ENCODE assay signal across 20 cellular contexts in the genomic region with DNA sequence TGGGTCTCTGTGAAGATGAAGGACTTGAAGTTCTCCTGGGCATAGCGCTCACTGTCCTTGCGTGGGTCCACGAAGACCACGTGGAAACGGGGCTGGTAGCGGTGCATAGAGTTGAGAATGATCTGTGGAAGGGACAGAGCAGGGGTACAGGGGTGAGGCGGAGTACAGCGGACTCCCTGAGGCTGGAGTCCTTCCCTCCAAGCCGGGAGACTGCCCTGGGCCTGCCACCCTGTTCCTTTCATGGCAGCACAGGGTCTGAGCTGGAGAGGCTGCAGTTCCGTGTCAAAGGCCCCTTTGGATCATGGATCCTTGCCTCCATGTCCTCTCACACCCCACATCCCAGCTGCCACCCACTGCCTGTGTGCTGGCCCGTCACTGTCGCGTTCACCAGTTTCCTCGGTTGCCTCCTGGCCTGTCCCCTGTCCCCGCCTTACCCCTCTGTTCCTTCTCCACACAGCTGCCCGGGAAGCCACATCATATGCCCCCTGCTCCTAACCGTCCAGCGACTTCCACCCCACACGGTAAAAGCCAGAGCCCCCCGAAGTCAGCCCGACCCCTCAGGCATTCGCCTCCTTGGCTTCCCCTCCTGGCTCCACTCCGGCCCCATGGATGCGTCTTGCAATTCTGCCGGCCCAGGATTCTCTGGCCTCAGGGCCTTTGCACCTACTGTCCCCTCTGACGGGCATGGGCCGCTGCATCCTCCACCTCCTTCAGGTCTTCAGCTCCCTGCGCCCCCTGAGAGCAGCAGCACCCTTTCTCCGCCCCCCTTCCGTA. TPM values are rescaled to one million over a fixed set of nuclear protein-coding genes. Genes with fewer than 3 reads are reported as not detected.
DNase-seq lines count a peak whose midpoint lies in the region; ATAC-seq and TF ChIP-seq lines count a peak whose summit lies in the region.
"Had no signal": no experiment of that assay in that cellular context is flagged by ENCODE, and none has a peak within 500 bp of the region (broad histone marks: within the 10 kb centered on the region; RNA-seq: fewer than 3 reads in every experiment).

No MANE protein-coding gene starts in this region.

- intact Hi-C loops in right cardiac atrium (cut with DNase I) (no loop called here), Right ventricle myocardium superior (cut with DNase I) (no loop called here), natural killer cell (cut with micrococcal nuclease) (loop anchor here (10.0 kb wide), 1 partner anchor 82 kb away; no protein-coding TSS in a partner anchor), esophagus squamous epithelium (cut with DNase I) (no loop called here)

- H3K4me1 ChIP-seq in right cardiac atrium (ENCODE audit: control insufficient read depth, insufficient read depth, low read length) (peaks cover 2% of the 10 kb centered on the region), endodermal cell (ENCODE audit: control insufficient read depth, insufficient read depth, low read length) (peaks cover 8% of the 10 kb centered on the region), esophagus squamous epithelium (peaks cover 14 to 32% (median 18%) of the 10 kb centered on the region in 3 donors)

- H3K4me1 Mint-ChIP-seq in endodermal cell (peaks cover 7% of the 10 kb centered on the region), natural killer cell (peaks cover 5 to 13% of the 10 kb centered on the region in 2 donors)
- peaks cover 13% of the 10 kb centered on the region for H3K4me1 Mint-ChIP-seq in stimulated activated effector memory CD8-positive, alpha-beta T cell treated with anti-CD3 and anti-CD28 coated beads, Interleukin-12 subunit alpha, Interleukin-12 subunit beta, amount 100 ng/mL, for 72 hours

- WGBS in right cardiac atrium, result 91% methylated on average over 30 of the region's 30 CpGs
- WGBS in endodermal cell (ENCODE audit: insufficient coverage in 1 of 2, insufficient read length in 1 of 2), 2 experiments, result 91% methylated on average over 21 to 30 of the region's 30 CpGs
- 87 to 88% methylated on average over 21 to 27 of the region's 30 CpGs for WGBS in esophagus squamous epithelium, 2 donors

- no peak overlapping the region for H3K27ac Mint-ChIP-seq in endodermal cell
- H3K27ac Mint-ChIP-seq in natural killer cell, result peak overlapping the region in 1 of 2 donors; percentile 38
- H3K27ac Mint-ChIP-seq in stimulated activated effector memory CD8-positive, alpha-beta T cell treated with anti-CD3 and anti-CD28 coated beads, Interleukin-12 subunit alpha, Interleukin-12 subunit beta, amount 100 ng/mL, for 72 hours, result no peak overlapping the region
- H3K27ac Mint-ChIP-seq: activated naive CD4-positive, alpha-beta T cell treated with anti-CD3 and anti-CD28 coated beads, Interleukin-2, amount 50 U/mL, for 24 hours had no signal

- H3K36me3 Mint-ChIP-seq in endodermal cell (ENCODE audit: low read depth), result no peaks in the 10 kb centered on the region
- no peaks in the 10 kb centered on the region for H3K36me3 Mint-ChIP-seq in natural killer cell
- H3K36me3 Mint-ChIP-seq in stimulated activated effector memory CD8-positive, alpha-beta T cell treated with anti-CD3 and anti-CD28 coated beads, Interleukin-12 subunit alpha, Interleukin-12 subunit beta, amount 100 ng/mL, for 72 hours, result peaks cover 5% of the 10 kb centered on the region
- H3K36me3 Mint-ChIP-seq: activated naive CD4-positive, alpha-beta T cell treated with anti-CD3 and anti-CD28 coated beads, Interleukin-2, amount 50 U/mL, for 24 hours had no signal

- peak in 2 of 3 donors; percentile 17 to 33 for DNase-seq in right cardiac atrium
- no peak for DNase-seq in Right ventricle myocardium superior
- DNase-seq in endodermal cell, result peak; percentile 66
- DNase-seq in natural killer cell, result no peak
- no peak for DNase-seq in AML-193 (lab: John Stamatoyannopoulos, UW)
- no peak for DNase-seq in stimulated activated effector memory CD8-positive, alpha-beta T cell treated with anti-CD3 and anti-CD28 coated beads, Interleukin-12 subunit alpha, Interleukin-12 subunit beta, amount 100 ng/mL, for 72 hours (ENCODE audit: low spot score in 2 of 2)
- DNase-seq in esophagus squamous epithelium (lab: John Stamatoyannopoulos, UW), result no peak
- DNase-seq: activated CD4-positive, alpha-beta T cell treated with anti-CD3 and anti-CD28 coated beads, Interleukin-2, amount 50 U/mL, for 4 hours; activated T-cell treated with anti-CD3 and anti-CD28 coated beads for 4 hours; CD8-positive, alpha-beta memory T cell; NCI-H510A; SW 1271 had no signal

- TF ChIP-seq POLR2A in esophagus squamous epithelium (IDR thresholded peaks at IDR 0.05), result no peak

- H3K27me3 ChIP-seq in right cardiac atrium (ENCODE audit: control insufficient read depth, insufficient read depth) (no peaks in the 10 kb centered on the region), endodermal cell (ENCODE audit: control insufficient read depth, insufficient read depth, low read length, poor library complexity, severe bottlenecking) (no peaks in the 10 kb centered on the region), esophagus squamous epithelium (peaks cover 0 to 9% (median 0%) of the 10 kb centered on the region in 4 donors)
- H3K27me3 ChIP-seq: thyroid gland had no signal

- no peak overlapping the region for H3K9ac ChIP-seq in endodermal cell (ENCODE audit: extremely low read depth, low read length, poor library complexity, severe bottlenecking)
- H3K9ac ChIP-seq: parathyroid adenoma had no signal

- H3K4me3 Mint-ChIP-seq in endodermal cell (no peak overlapping the region), natural killer cell (peak overlapping the region; percentile 13)
- H3K4me3 Mint-ChIP-seq in stimulated activated effector memory CD8-positive, alpha-beta T cell treated with anti-CD3 and anti-CD28 coated beads, Interleukin-12 subunit alpha, Interleukin-12 subunit beta, amount 100 ng/mL, for 72 hours, result no peak overlapping the region
- H3K4me3 Mint-ChIP-seq: activated naive CD4-positive, alpha-beta T cell treated with anti-CD3 and anti-CD28 coated beads, Interleukin-2, amount 50 U/mL, for 24 hours had no signal

- no peaks in the 10 kb centered on the region for H3K9me3 ChIP-seq in right cardiac atrium (ENCODE audit: control insufficient read depth, low read length)
- H3K9me3 ChIP-seq in endodermal cell (ENCODE audit: control insufficient read depth, low read length), result no peaks in the 10 kb centered on the region
- no peaks in the 10 kb centered on the region for H3K9me3 ChIP-seq in esophagus squamous epithelium
- H3K9me3 ChIP-seq: thyroid gland had no signal

- H3K36me3 ChIP-seq in endodermal cell (ENCODE audit: control insufficient read depth, insufficient read depth, low read length), result no peaks in the 10 kb centered on the region
- H3K36me3 ChIP-seq in esophagus squamous epithelium, result no peaks in the 10 kb centered on the region
- H3K36me3 ChIP-seq: thyroid gland had no signal

- H3K4me3 ChIP-seq in right cardiac atrium (ENCODE audit: low read length) (no peak overlapping the region), endodermal cell (ENCODE audit: low read length) (no peak overlapping the region), esophagus squamous epithelium (no peak overlapping the region)
- H3K4me3 ChIP-seq: smooth muscle cell, thyroid gland had no signal

- H3K9me3 Mint-ChIP-seq in endodermal cell (no peaks in the 10 kb centered on the region), natural killer cell (no peaks in the 10 kb centered on the region)
- H3K9me3 Mint-ChIP-seq in stimulated activated effector memory CD8-positive, alpha-beta T cell treated with anti-CD3 and anti-CD28 coated beads, Interleukin-12 subunit alpha, Interleukin-12 subunit beta, amount 100 ng/mL, for 72 hours, result no peaks in the 10 kb centered on the region
- H3K9me3 Mint-ChIP-seq: activated naive CD4-positive, alpha-beta T cell treated with anti-CD3 and anti-CD28 coated beads, Interleukin-2, amount 50 U/mL, for 24 hours; CD8-positive, alpha-beta memory T cell had no signal

- no peak for ATAC-seq in right cardiac atrium
- no peak for ATAC-seq in Right ventricle myocardium superior (ENCODE audit: poor library complexity)
- ATAC-seq in natural killer cell, result no peak
- no peak for ATAC-seq in stimulated activated effector memory CD8-positive, alpha-beta T cell treated with anti-CD3 and anti-CD28 coated beads, Interleukin-12 subunit alpha, Interleukin-12 subunit beta, amount 100 ng/mL, for 72 hours
- ATAC-seq in GM21423 (IDR thresholded peaks at IDR 0.05; ENCODE audit: unreplicated experiment), result no peak

- TF ChIP-seq CTCF in endodermal cell (conservative IDR thresholded peaks at IDR 0.05) (no peak), natural killer cell (IDR thresholded peaks at IDR 0.05) (no peak), esophagus squamous epithelium (IDR thresholded peaks at IDR 0.05) (no peak)

- H3K27me3 Mint-ChIP-seq in endodermal cell (ENCODE audit: insufficient read depth) (no peaks in the 10 kb centered on the region), natural killer cell (ENCODE audit: low read depth in 2 of 2) (no peaks in the 10 kb centered on the region)
- H3K27me3 Mint-ChIP-seq: activated naive CD4-positive, alpha-beta T cell treated with anti-CD3 and anti-CD28 coated beads, Interleukin-2, amount 50 U/mL, for 24 hours; CD8-positive, alpha-beta memory T cell had no signal

- no peak overlapping the region for H3K27ac ChIP-seq in right cardiac atrium (ENCODE audit: low read length)
- H3K27ac ChIP-seq in endodermal cell (ENCODE audit: low read depth, low read length), result no peak overlapping the region
- H3K27ac ChIP-seq in esophagus squamous epithelium, result no peak overlapping the region
- H3K27ac ChIP-seq: parathyroid adenoma, thyroid gland had no signal

RNA-seq across cellular contexts. Expression of a gene that starts 3.4 kb away (rescaled TPM):
- total RNA-seq in right cardiac atrium (100 to 1,000 TPM in 1 of 4 donors, 10 to 100 TPM in 3; 45.6 to 105 (median 79.6) TPM), Right ventricle myocardium superior (110 TPM), endodermal cell (10 to 100 TPM in 1 of 2 donors, 1 to 10 TPM in 1; 9.5 to 13.1 TPM), natural killer cell (1 to 10 TPM; 1.7 to 5.2 (median 4.1) TPM), esophagus squamous epithelium (10 to 100 TPM; 37.5 to 68.0 (median 47.0) TPM)
- polyA plus RNA-seq in right cardiac atrium, result 121 TPM
- 13.6 TPM for polyA plus RNA-seq in endodermal cell (2013, experiment 1 of 2)
- 13.4 TPM for polyA plus RNA-seq in endodermal cell (2013, experiment 2 of 2)

RNA-seq across cellular contexts. Expression of a gene that starts 6.4 kb away (rescaled TPM):
- total RNA-seq in right cardiac atrium (not detected), Right ventricle myocardium superior (0.51 TPM), endodermal cell (not detected), natural killer cell (not detected), esophagus squamous epithelium (not detected)
- polyA plus RNA-seq in right cardiac atrium, result not detected
- 1.7 TPM for polyA plus RNA-seq in endodermal cell (2013, experiment 1 of 2)
- polyA plus RNA-seq in endodermal cell (2013, experiment 2 of 2), result 1.7 TPM
- total RNA-seq: CD8-positive, alpha-beta memory T cell; fibroblast of villous mesenchyme; H4; MCF 10A; smooth muscle cell; thyroid gland had no signal
- polyA plus RNA-seq: CD8-positive, alpha-beta memory T cell; smooth muscle cell had no signal

RNA-seq across cellular contexts. Expression of a gene that starts 17.4 kb away (rescaled TPM):
- total RNA-seq in right cardiac atrium (not detected), Right ventricle myocardium superior (not detected), endodermal cell (under 1 TPM; 0.20 to 0.71 TPM), natural killer cell (1 to 10 TPM in 1 of 3 donors, under 1 TPM in 1, not detected in 1; 0.96 to 1.1 TPM), esophagus squamous epithelium (under 1 TPM in 1 of 4 donors, not detected in 3; 0.44 TPM)
- polyA plus RNA-seq in right cardiac atrium, result not detected
- not detected for polyA plus RNA-seq in endodermal cell (2013, experiment 1 of 2)
- polyA plus RNA-seq in endodermal cell (2013, experiment 2 of 2), result not detected
- total RNA-seq: fibroblast of villous mesenchyme, MCF 10A, smooth muscle cell, thyroid gland had no signal
- polyA plus RNA-seq: smooth muscle cell had no signal

RNA-seq across cellular contexts. Expression of a gene that starts 26.4 kb away (rescaled TPM):
- 100 to 1,000 TPM; 375 to 462 (median 435) TPM for total RNA-seq in right cardiac atrium
- 380 TPM for polyA plus RNA-seq in right cardiac atrium
- 754 TPM for total RNA-seq in Right ventricle myocardium superior
- total RNA-seq in endodermal cell, result 100 to 1,000 TPM; 135 to 160 TPM
- 138 TPM for polyA plus RNA-seq in endodermal cell (2013, experiment 1 of 2)
- 109 TPM for polyA plus RNA-seq in endodermal cell (2013, experiment 2 of 2)
- 100 to 1,000 TPM; 346 to 393 (median 360) TPM for total RNA-seq in natural killer cell
- 100 to 1,000 TPM; 206 to 260 (median 254) TPM for total RNA-seq in esophagus squamous epithelium

RNA-seq across cellular contexts. Expression of a gene that starts 41.3 kb away (rescaled TPM):
- total RNA-seq in right cardiac atrium (not detected), Right ventricle myocardium superior (not detected), endodermal cell (not detected), natural killer cell (not detected), esophagus squamous epithelium (100 to 1,000 TPM in 3 of 4 donors, 10 to 100 TPM in 1; 62.6 to 181 (median 120) TPM)
- not detected for polyA plus RNA-seq in right cardiac atrium
- not detected for polyA plus RNA-seq in endodermal cell (2013, experiment 1 of 2)
- polyA plus RNA-seq in endodermal cell (2013, experiment 2 of 2), result not detected
- total RNA-seq: CD8-positive, alpha-beta memory T cell; fibroblast of villous mesenchyme; H4; MCF 10A had no signal
- polyA plus RNA-seq: CD8-positive, alpha-beta memory T cell had no signal

Comparison
In these comparisons a context has a peak if more than half of its experiments do, and no peak if none do; other contexts are left out.
1. DNase-seq: peak in right cardiac atrium (2 of 3) and endodermal cell (single experiment); none in Right ventricle myocardium superior (single experiment), natural killer cell (single experiment), AML-193 (0 of 2), stimulated activated effector memory CD8-positive, alpha-beta T cell treated with anti-CD3 and anti-CD28 coated beads, Interleukin-12 subunit alpha, Interleukin-12 subunit beta, amount 100 ng/mL, for 72 hours (0 of 2) and esophagus squamous epithelium (single experiment).